8 cellular contexts compared by ENCODE assay signal in the genomic region with DNA sequence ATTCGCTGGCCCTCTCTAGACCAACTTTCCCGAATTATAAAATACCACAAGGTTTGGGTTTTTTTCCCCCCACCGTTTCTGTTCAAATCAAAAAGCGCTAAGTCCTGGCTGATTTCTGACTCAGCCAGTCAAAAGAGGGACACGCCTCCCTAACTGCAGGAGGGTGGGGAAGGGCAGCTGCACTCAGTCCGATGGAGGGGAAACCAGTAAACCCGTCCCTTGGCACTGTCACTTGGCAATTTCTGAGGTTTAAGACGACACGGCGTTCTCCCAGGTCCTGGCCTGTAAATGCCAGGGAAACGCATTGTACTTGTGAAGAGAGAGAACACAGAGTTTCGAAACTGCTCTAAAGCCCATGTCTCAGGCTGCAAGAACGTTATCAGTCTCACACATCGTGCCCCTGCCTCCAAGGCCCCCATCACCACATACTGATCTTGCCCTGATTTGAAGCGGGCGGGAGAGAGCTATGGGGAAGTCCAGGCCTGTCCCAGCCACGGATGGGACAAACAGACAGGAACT. TPM values are rescaled to one million over a fixed set of nuclear protein-coding genes. Genes with fewer than 3 reads are reported as not detected.
DNase-seq lines count a peak whose midpoint lies in the region; TF ChIP-seq lines count a peak whose summit lies in the region.

No MANE protein-coding gene starts in this region.

- H3K9me3 ChIP-seq in adipocyte (ENCODE audit: control insufficient read depth, low read length) (no peaks in the 10 kb centered on the region), testis (no peaks in the 10 kb centered on the region)

- CTCF ChIA-PET in HEK293T (lab: Yijun Ruan, JAX), result interaction anchor here (0.7 kb wide), 1 partner anchor 601 kb away, joined by 3 read pairs; no protein-coding TSS in a partner anchor

- peak overlapping the region; percentile 24 to 79 for H3K27ac ChIP-seq in testis

- WGBS in testis, 2 donors, result 37 to 39% methylated on average over 17 of the region's 17 CpGs

- H3K4me1 ChIP-seq in adipocyte (ENCODE audit: control insufficient read depth, insufficient read depth, low read length) (peaks cover 70% of the 10 kb centered on the region), testis (peaks cover 26% of the 10 kb centered on the region)

- intact Hi-C loops in testis (cut with DNase I; ENCODE audit: low total_unique reads), result no loop called here

- TF ChIP-seq POLR2A in testis (IDR thresholded peaks at IDR 0.05), result no peak

- DNase-seq in HEK293T (ENCODE audit: extremely low spot score), result peak; percentile 42
- peak; percentile 79 for DNase-seq in adipocyte (ENCODE audit: low read depth)
- peak; percentile 82 for DNase-seq in islet precursor cell
- DNase-seq in testis, result peak; percentile 55
- no peak for DNase-seq in NCI-H1105 treated with DMSO at 0.1 percent for 48 hours (lab: John Stamatoyannopoulos, UW)
- no peak for DNase-seq in T-helper 1 cell
- no peak for DNase-seq in cerebellar nuclear complex (lab: John Stamatoyannopoulos, UW)
- no peak for DNase-seq in NCI-H524 (lab: John Stamatoyannopoulos, UW)

- H3K27me3 ChIP-seq in adipocyte (replicated peaks; ENCODE audit: control insufficient read depth, insufficient read depth, low read length) (no peaks in the 10 kb centered on the region), testis (no peaks in the 10 kb centered on the region)

- no peak for TF ChIP-seq CTCF in testis (IDR thresholded peaks at IDR 0.05)

- no peaks in the 10 kb centered on the region for H3K36me3 ChIP-seq in adipocyte (ENCODE audit: control insufficient read depth, insufficient read depth, low read length, severe bottlenecking)
- no peaks in the 10 kb centered on the region for H3K36me3 ChIP-seq in testis (ENCODE audit: low read depth, missing control alignments)

- peak overlapping the region; percentile 73 for H3K4me3 ChIP-seq in adipocyte (ENCODE audit: low read length)
- H3K4me3 ChIP-seq in testis, result no peak overlapping the region

- POLR2A ChIA-PET in HEK293T (lab: Yijun Ruan, JAX), result no interaction called here

- peak overlapping the region; percentile 85 for H3K9ac ChIP-seq in adipocyte (ENCODE audit: low read length)

TF ChIP-seq in HEK293T, 16 proteins besides CTCF, POLR2A, EP300 and RAD21:
- no peak for TF ChIP-seq HDGF (IDR thresholded peaks at IDR 0.05; ENCODE audit: borderline replicate concordance)
- no peak for TF ChIP-seq BHLHE40 (IDR thresholded peaks at IDR 0.05; ENCODE audit: borderline replicate concordance)
- TF ChIP-seq FOXA1 (IDR thresholded peaks at IDR 0.05), result no peak
- TF ChIP-seq ZNF384 (IDR thresholded peaks at IDR 0.05), result no peak
- no peak for TF ChIP-seq LEF1 (IDR thresholded peaks at IDR 0.05; ENCODE audit: borderline replicate concordance)
- TF ChIP-seq NFRKB (IDR thresholded peaks at IDR 0.05), result no peak
- TF ChIP-seq TARDBP (IDR thresholded peaks at IDR 0.05), result no peak
- no peak for TF ChIP-seq SUZ12 (IDR thresholded peaks at IDR 0.05)
- no peak for TF ChIP-seq FOXM1 (IDR thresholded peaks at IDR 0.05; ENCODE audit: borderline replicate concordance)
- TF ChIP-seq, protein P1, sequence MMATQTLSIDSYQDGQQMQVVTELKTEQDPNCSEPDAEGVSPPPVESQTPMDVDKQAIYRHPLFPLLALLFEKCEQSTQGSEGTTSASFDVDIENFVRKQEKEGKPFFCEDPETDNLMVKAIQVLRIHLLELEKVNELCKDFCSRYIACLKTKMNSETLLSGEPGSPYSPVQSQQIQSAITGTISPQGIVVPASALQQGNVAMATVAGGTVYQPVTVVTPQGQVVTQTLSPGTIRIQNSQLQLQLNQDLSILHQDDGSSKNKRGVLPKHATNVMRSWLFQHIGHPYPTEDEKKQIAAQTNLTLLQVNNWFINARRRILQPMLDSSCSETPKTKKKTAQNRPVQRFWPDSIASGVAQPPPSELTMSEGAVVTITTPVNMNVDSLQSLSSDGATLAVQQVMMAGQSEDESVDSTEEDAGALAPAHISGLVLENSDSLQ (IDR thresholded peaks at IDR 0.05), result no peak
- no peak for TF ChIP-seq CTBP1 (IDR thresholded peaks at IDR 0.05; ENCODE audit: borderline replicate concordance)
- no peak for TF ChIP-seq ARNT (IDR thresholded peaks at IDR 0.05)
- TF ChIP-seq FOXK2 (IDR thresholded peaks at IDR 0.05), result no peak
- TF ChIP-seq SP1 (IDR thresholded peaks at IDR 0.05), result no peak
- TF ChIP-seq ELF4 (IDR thresholded peaks at IDR 0.05), result no peak
- TF ChIP-seq L3MBTL2 (conservative IDR thresholded peaks at IDR 0.05), result no peak

RNA-seq across cellular contexts. Expression of gene ZFHX3, which starts 57.9 kb away (rescaled TPM):
- total RNA-seq in testis, result 10 to 100 TPM; 15.7 to 19.9 TPM
- polyA plus RNA-seq in testis (ENCODE audit: insufficient read depth, low read depth, low replicate concordance), result 3.3 TPM

Comparison
In these comparisons a context has a peak if more than half of its experiments do, and no peak if none do; other contexts are left out.
1. DNase-seq: peak in HEK293T (single experiment), adipocyte (single experiment), islet precursor cell (single experiment) and testis (single experiment); none in NCI-H1105 treated with DMSO at 0.1 percent for 48 hours (single experiment), T-helper 1 cell (0 of 5), cerebellar nuclear complex (0 of 2) and NCI-H524 (0 of 2).